ENCODE assay signal across 36 cellular contexts in the genomic region with DNA sequence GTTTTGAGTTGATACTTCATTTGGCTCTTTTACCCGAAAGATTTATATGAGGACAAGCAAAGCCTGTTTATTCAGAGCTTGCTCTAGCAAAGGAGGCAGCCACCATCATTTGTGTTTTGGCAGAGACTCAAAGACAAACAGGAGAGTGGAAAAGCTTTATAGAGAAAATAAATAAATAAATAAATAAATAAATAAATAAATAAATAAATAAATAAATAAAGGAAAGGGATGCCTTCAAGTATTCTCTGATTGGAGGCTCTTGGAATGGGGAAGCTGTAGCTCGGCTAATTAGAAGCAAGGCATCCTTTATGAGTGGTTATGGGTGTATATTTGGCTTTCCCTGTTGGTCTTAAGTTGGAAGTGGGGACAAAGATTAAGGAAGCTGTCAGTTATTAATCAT.
"Had no signal": no experiment of that assay in that cellular context is flagged by ENCODE, and none has a peak within 500 bp of the region (broad histone marks: within the 10 kb centered on the region; RNA-seq: fewer than 3 reads in every experiment).

No MANE protein-coding gene starts in this region.

- H3K4me3 ChIP-seq: MG63 had no signal

- DNase-seq: Karpas-422, Kasumi-1, MG63, MM.1S, MV-4-11, NCI-H1048, NCI-H1092, NCI-H1092 treated with DMSO at 0.1 percent for 48 hours, NCI-H1105, NCI-H1105 treated with DMSO at 0.1 percent for 48 hours, NCI-H1417, NCI-H1417 treated with DMSO at 0.1 percent for 48 hours, NCI-H1436, NCI-H1436 treated with DMSO at 0.1 percent for 48 hours, NCI-H146, NCI-H1694, NCI-H1694 treated with DMSO at 0.1 percent for 48 hours, NCI-H187, NCI-H187 treated with DMSO at 0.1 percent for 48 hours, NCI-H1930, NCI-H2029, NCI-H2029 treated with DMSO at 0.1 percent for 48 hours, NCI-H2081, NCI-H2081 treated with DMSO at 0.1 percent for 48 hours, NCI-H2107, NCI-H2171, NCI-H2171 treated with DMSO at 0.1 percent for 48 hours, NCI-H2227 treated with DMSO at 0.1 percent for 48 hours, NCI-H226, NCI-H345, NCI-H446, NCI-H446 treated with DMSO at 0.1 percent for 48 hours, NCI-H510A, NCI-H510A treated with DMSO at 0.1 percent for 48 hours, NCI-H524, NCI-H524 treated with DMSO at 0.1 percent for 48 hours had no signal

- H3K36me3 ChIP-seq: MG63 had no signal

- H3K9me3 ChIP-seq: MG63 had no signal

- H3K27me3 ChIP-seq: MG63 had no signal
